Comparison of ENCODE assay signal across 8 cellular contexts in genomic region chr20:1325173-1326030, GRCh38. TPM values are rescaled to one million over a fixed set of nuclear protein-coding genes. Genes with fewer than 3 reads are reported as not detected.
A peak's percentile ranks its signal among the peaks of the same experiment; 100 is the strongest.
DNase-seq lines count a peak whose midpoint lies in the region; TF ChIP-seq lines count a peak whose summit lies in the region.

No MANE protein-coding gene starts in this region.

- no peak overlapping the region for H3K27ac Mint-ChIP-seq in neural crest cell (ENCODE audit: unreplicated experiment)

- H3K4me1 ChIP-seq in HAP-1, result peaks cover 18% of the 10 kb centered on the region
- peaks cover 13% of the 10 kb centered on the region for H3K4me1 ChIP-seq in MM.1S (ENCODE audit: low read length)
- peaks cover 51 to 77% (median 55%) of the 10 kb centered on the region in 4 donors for H3K4me1 ChIP-seq in stomach

- TF ChIP-seq EP300 in stomach (IDR thresholded peaks at IDR 0.05), result no peak

- peak overlapping the region; percentile 96 for H3K9ac ChIP-seq in MM.1S (ENCODE audit: low read length)

- TF ChIP-seq CTCF in MM.1S (IDR thresholded peaks at IDR 0.05; ENCODE audit: low read length) (no peak), foreskin fibroblast (IDR thresholded peaks at IDR 0.05; ENCODE audit: low read depth, low read length) (no peak), neural crest cell (conservative IDR thresholded peaks at IDR 0.05) (peak; percentile 48), stomach (IDR thresholded peaks at IDR 0.05) (peak in 1 of 7 experiments; percentile 37)

- H3F3A ChIP-seq in MM.1S (ENCODE audit: insufficient read depth, low read length), result no peaks in the 10 kb centered on the region

- intact Hi-C loops in stomach (cut with DNase I; ENCODE audit: low total_unique reads), result no loop called here

- no peak overlapping the region for H3K4me3 Mint-ChIP-seq in neural crest cell

- in situ Hi-C loops in HAP-1 (cut with MboI; ENCODE audit: low sequenced_read_pairs), result no loop called here

- peak in 2 of 4 donors; percentile 90 to 91 for TF ChIP-seq POLR2A in stomach (IDR thresholded peaks at IDR 0.05)

- H3K27me3 ChIP-seq in HAP-1 (ENCODE audit: low read depth) (no peaks in the 10 kb centered on the region), MM.1S (replicated peaks; ENCODE audit: insufficient read depth, low read length) (no peaks in the 10 kb centered on the region), stomach (no peaks in the 10 kb centered on the region)

- peak overlapping the region; percentile 95 for H3K4me3 ChIP-seq in HAP-1
- peak overlapping the region; percentile 81 for H3K4me3 ChIP-seq in MM.1S (ENCODE audit: low read length)
- H3K4me3 ChIP-seq in foreskin fibroblast (ENCODE audit: low read depth in 1 of 2, low read length in 2 of 2), result peak overlapping the region; percentile 75 to 95
- H3K4me3 ChIP-seq in stomach, result peak overlapping the region; percentile 58 to 83 (median 70)

- no peaks in the 10 kb centered on the region for H3K27me3 Mint-ChIP-seq in neural crest cell (ENCODE audit: low read depth)

- H3K9me3 Mint-ChIP-seq in neural crest cell, result no peaks in the 10 kb centered on the region

- no peaks in the 10 kb centered on the region for H3K36me3 Mint-ChIP-seq in neural crest cell (ENCODE audit: low read depth)

- H3K9me3 ChIP-seq in HAP-1 (no peaks in the 10 kb centered on the region), MM.1S (replicated peaks; ENCODE audit: insufficient read depth, low read length) (no peaks in the 10 kb centered on the region), stomach (no peaks in the 10 kb centered on the region)

- H3K9me2 ChIP-seq in MM.1S (replicated peaks; ENCODE audit: insufficient read depth, low read length), result no peaks in the 10 kb centered on the region

- H3K36me3 ChIP-seq in HAP-1 (replicated peaks) (peaks cover 3% of the 10 kb centered on the region), MM.1S (replicated peaks; ENCODE audit: insufficient read depth, low read length) (no peaks in the 10 kb centered on the region), stomach (no peaks in the 10 kb centered on the region)

- DNase-seq in GDM1 (lab: John Stamatoyannopoulos, UW) (peak; percentile 94), HAP-1 (ENCODE audit: low spot score in 2 of 2) (peak; percentile 89 to 98), MM.1S (peak; percentile 98), SHP77 (lab: John Stamatoyannopoulos, UW) (peak; percentile 98), activated gamma-delta T cell (lab: John Stamatoyannopoulos, UW) (peak; percentile 97), foreskin fibroblast (peak; percentile 95 to 99), neural crest cell (ENCODE audit: low read depth, low spot score) (peak; percentile 95), stomach (peak; percentile 98)

- H3K4me1 Mint-ChIP-seq in neural crest cell, result no peaks in the 10 kb centered on the region

- no peaks in the 10 kb centered on the region for H4K20me1 ChIP-seq in MM.1S (ENCODE audit: insufficient read depth, low read length)

- H2AFZ ChIP-seq in MM.1S (ENCODE audit: low read length), result peak overlapping the region; percentile 54

- peak overlapping the region; percentile 74 for H3K27ac ChIP-seq in MM.1S (ENCODE audit: low read length)
- H3K27ac ChIP-seq in stomach, result peak overlapping the region; percentile 94 to 99 (median 98)

- H3K4me2 ChIP-seq in MM.1S (ENCODE audit: low read depth, low read length), result peak overlapping the region; percentile 88

- WGBS in stomach, 5 donors, result 0 to 1% (median 0%) methylated on average over 47 to 56 of the region's 56 CpGs

- H3K79me2 ChIP-seq in MM.1S (ENCODE audit: low read length), result peaks cover 45% of the 10 kb centered on the region

RNA-seq across cellular contexts. Expression of gene SDCBP2, which starts 3.5 kb away (rescaled TPM):
- total RNA-seq in neural crest cell, result 1.6 and 2.4 TPM in 2 replicates
- total RNA-seq in stomach, result 10 to 100 TPM; 33.3 to 90.9 (median 68.3) TPM
- polyA plus RNA-seq in stomach, result 100 to 1,000 TPM in 1 of 3 donors, 10 to 100 TPM in 2; 38.4 to 297 (median 52.8) TPM

RNA-seq across cellular contexts. Expression of gene SNPH, which starts 59.3 kb away (rescaled TPM):
- 3.0 and 3.3 TPM in 2 replicates for total RNA-seq in neural crest cell
- 10 to 100 TPM in 1 of 5 donors, 1 to 10 TPM in 4; 1.8 to 15.6 (median 8.0) TPM for total RNA-seq in stomach
- polyA plus RNA-seq in stomach, result 1 to 10 TPM; 1.8 to 4.2 (median 3.6) TPM

Comparison
In these comparisons a context has a peak if more than half of its experiments do, and no peak if none do; other contexts are left out.
1. Peak in every context shown above with its lines: DNase-seq, H3K4me3 ChIP-seq and H3K27ac ChIP-seq.
2. RNA of gene SDCBP2, which starts 3.5 kb away (total RNA-seq): 33.3 to 90.9 TPM in stomach; 1.6 to 2.4 TPM in neural crest cell; every median in the first group is over 10 times any median in the second.